ENCODE assay signal across 32 cellular contexts in the genomic region with DNA sequence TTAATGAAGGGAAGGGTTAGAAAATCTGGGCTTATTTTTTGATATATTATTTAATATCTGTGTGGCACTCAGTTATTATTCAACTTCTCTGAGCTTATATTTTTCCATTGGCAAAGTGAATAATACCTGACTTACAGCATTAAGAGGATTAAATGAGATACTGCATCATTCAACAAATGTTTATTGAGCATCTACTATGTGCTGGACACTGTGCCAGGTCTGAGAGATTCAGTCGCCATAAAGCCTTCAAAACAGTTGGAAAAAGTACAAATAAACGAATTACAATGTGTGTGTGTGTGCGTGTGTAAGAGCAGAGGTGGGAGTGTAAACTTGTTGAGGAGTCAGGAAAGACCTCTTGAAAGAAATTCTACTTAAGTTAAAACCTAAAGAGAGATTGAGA.
DNase-seq lines count a peak whose midpoint lies in the region; ATAC-seq and TF ChIP-seq lines count a peak whose summit lies in the region.
"Had no signal": no experiment of that assay in that cellular context is flagged by ENCODE, and none has a peak within 500 bp of the region (broad histone marks: within the 10 kb centered on the region; RNA-seq: fewer than 3 reads in every experiment).

No MANE protein-coding gene starts in this region.

- no peak for TF ChIP-seq CTCF in CD4-positive, alpha-beta T cell (IDR thresholded peaks at IDR 0.05)

- no peaks in the 10 kb centered on the region for H3K27me3 Mint-ChIP-seq in activated CD8-positive, alpha-beta memory T cell treated with anti-CD3 and anti-CD28 coated beads, Interleukin-2, amount 10 ng/mL, durations not matched to agents 7 days and 5 days
- no peaks in the 10 kb centered on the region for H3K27me3 Mint-ChIP-seq in CD4-positive, alpha-beta T cell
- H3K27me3 Mint-ChIP-seq in naive B cell = no peaks in the 10 kb centered on the region

- no peaks in the 10 kb centered on the region for H3K27me3 ChIP-seq in CD4-positive, alpha-beta T cell (ENCODE audit: control insufficient read depth, insufficient read depth, low read length)
- H3K27me3 ChIP-seq: vagina had no signal

- peaks cover 63% of the 10 kb centered on the region for H3K4me1 Mint-ChIP-seq in activated CD8-positive, alpha-beta memory T cell treated with anti-CD3 and anti-CD28 coated beads, Interleukin-2, amount 10 ng/mL, durations not matched to agents 7 days and 5 days
- peaks cover 89% of the 10 kb centered on the region for H3K4me1 Mint-ChIP-seq in CD4-positive, alpha-beta T cell (ENCODE audit: low read depth)
- H3K4me1 Mint-ChIP-seq in naive B cell = peaks cover 66 to 80% (median 67%) of the 10 kb centered on the region in 3 donors

- POLR2A ChIA-PET in CD4-positive, alpha-beta T cell (lab: Charles Lee) = interaction anchor here (1.8 to 6.3 kb wide), 4 partner anchors 88 to 179 kb away, joined by 7 to 106 read pairs (median 34); a partner anchor contains a TSS

- H3K9me3 ChIP-seq in CD4-positive, alpha-beta T cell (ENCODE audit: control insufficient read depth, low read length) = peaks cover 13% of the 10 kb centered on the region
- H3K9me3 ChIP-seq in KOPT-K1 (ENCODE audit: insufficient read depth, low read length, poor library complexity, severe bottlenecking) = peaks cover 15% of the 10 kb centered on the region
- H3K9me3 ChIP-seq: Caco-2, vagina had no signal

- no peak for DNase-seq in activated CD8-positive, alpha-beta memory T cell treated with anti-CD3 and anti-CD28 coated beads, Interleukin-2, amount 10 ng/mL, durations not matched to agents 7 days and 5 days
- no peak for DNase-seq in activated CD8-positive, alpha-beta memory T cell treated with anti-CD3 and anti-CD28 coated beads, Interleukin-2, amount 50 U/mL, for 48 hours
- DNase-seq in CD4-positive, alpha-beta T cell = no peak
- DNase-seq in naive B cell (no peak), HuH-7.5 (ENCODE audit: low spot score) (no peak), G401 (ENCODE audit: low spot score) (no peak), cerebellar cortex (ENCODE audit: low spot score) (no peak)
- DNase-seq: activated CD4-positive, alpha-beta T cell treated with anti-CD3 and anti-CD28 coated beads, Interleukin-2, amount 50 U/mL, for 1 hour; Caco-2; cortex of kidney; DMS53; effector memory CD4-positive, alpha-beta T cell; GDM1; HCEC 1CT; immature natural killer cell; IMR-90; left cardiac atrium; NCI-H1105 treated with DMSO at 0.1 percent for 48 hours; NCI-H187 treated with DMSO at 0.1 percent for 48 hours; NCI-H2171 treated with DMSO at 0.1 percent for 48 hours; NCI-H524; occipital lobe; psoas muscle; stimulated activated CD4-positive, alpha-beta T cell treated with anti-CD3 and anti-CD28 coated beads, Interleukin-12 subunit alpha, Interleukin-12 subunit beta, amount 100 ng/mL, for 4 hours; stimulated activated CD4-positive, alpha-beta T cell treated with anti-CD3 and anti-CD28 coated beads, Interleukin-2, amount 100 ng/mL, for 48 hours; tibial artery had no signal

- H3K36me3 Mint-ChIP-seq in activated CD8-positive, alpha-beta memory T cell treated with anti-CD3 and anti-CD28 coated beads, Interleukin-2, amount 10 ng/mL, durations not matched to agents 7 days and 5 days = peaks cover 21% of the 10 kb centered on the region
- peaks cover 11% of the 10 kb centered on the region for H3K36me3 Mint-ChIP-seq in CD4-positive, alpha-beta T cell (ENCODE audit: low read depth)
- peaks cover 0 to 13% of the 10 kb centered on the region in 2 donors for H3K36me3 Mint-ChIP-seq in naive B cell

- H3K36me3 ChIP-seq in KOPT-K1 (ENCODE audit: insufficient read depth, low read length) = no peaks in the 10 kb centered on the region
- H3K36me3 ChIP-seq: tibial artery, vagina had no signal

- CTCF ChIA-PET in activated CD8-positive, alpha-beta memory T cell treated with anti-CD3 and anti-CD28 coated beads, Interleukin-2, amount 10 ng/mL, durations not matched to agents 7 days and 5 days (lab: Charles Lee) = interaction anchor here (1.0 to 16.7 kb wide), 11 partner anchors 12 to 325 kb away, joined by 3 to 243 read pairs (median 8); a partner anchor contains a TSS
- CTCF ChIA-PET in CD4-positive, alpha-beta T cell (lab: Charles Lee) = interaction anchor here (0.8 to 5.2 kb wide), 4 partner anchors 18 to 549 kb away, joined by 3 to 43 read pairs (median 6); no protein-coding TSS in a partner anchor

- no peak overlapping the region for H3K4me3 Mint-ChIP-seq in activated CD8-positive, alpha-beta memory T cell treated with anti-CD3 and anti-CD28 coated beads, Interleukin-2, amount 10 ng/mL, durations not matched to agents 7 days and 5 days
- H3K4me3 Mint-ChIP-seq in CD4-positive, alpha-beta T cell = peak overlapping the region; percentile 54
- peak overlapping the region in 6 of 8 donors; percentile 11 to 73 (median 54) for H3K4me3 Mint-ChIP-seq in naive B cell
- H3K4me3 Mint-ChIP-seq: immature natural killer cell; natural killer cell treated with Interleukin-12 subunit alpha and Interleukin-12 subunit beta and Interleukin-15 and Interleukin-18, amount 100 ng/mL, for 72 hours had no signal

- H3K9me3 Mint-ChIP-seq in activated CD8-positive, alpha-beta memory T cell treated with anti-CD3 and anti-CD28 coated beads, Interleukin-2, amount 10 ng/mL, durations not matched to agents 7 days and 5 days (ENCODE audit: low read depth) = peaks cover 8% of the 10 kb centered on the region
- H3K9me3 Mint-ChIP-seq in CD4-positive, alpha-beta T cell = peaks cover 11% of the 10 kb centered on the region
- peaks cover 7 to 20% (median 15%) of the 10 kb centered on the region in 7 donors for H3K9me3 Mint-ChIP-seq in naive B cell
- H3K9me3 Mint-ChIP-seq: natural killer cell treated with Interleukin-12 subunit alpha and Interleukin-12 subunit beta and Interleukin-15 and Interleukin-18, amount 100 ng/mL, for 72 hours had no signal

- intact Hi-C loops in CD4-positive, alpha-beta T cell (cut with DNase I, micrococcal nuclease) = loop anchor here (5.0 to 10.0 kb wide), 5 partner anchors 87 to 550 kb away; a partner anchor contains a TSS

- ATAC-seq in activated CD8-positive, alpha-beta memory T cell treated with anti-CD3 and anti-CD28 coated beads, Interleukin-2, amount 10 ng/mL, durations not matched to agents 7 days and 5 days = no peak
- ATAC-seq in CD4-positive, alpha-beta T cell (ENCODE audit: poor library complexity) = no peak
- no peak for ATAC-seq in naive B cell (ENCODE audit: low read depth in 2 of 2)
- ATAC-seq: left cardiac atrium; natural killer cell treated with Interleukin-12 subunit alpha and Interleukin-12 subunit beta and Interleukin-15 and Interleukin-18, amount 100 ng/mL, for 72 hours; psoas muscle; sciatic nerve had no signal

- no peak overlapping the region for H3K27ac ChIP-seq in CD4-positive, alpha-beta T cell (ENCODE audit: low read depth, low read length)
- peak overlapping the region; percentile 100 for H3K27ac ChIP-seq in KOPT-K1 (ENCODE audit: low read depth, low read length, poor library complexity, severe bottlenecking)
- H3K27ac ChIP-seq: epithelial cell of prostate, psoas muscle, tibial artery, vagina had no signal

- H3K27ac Mint-ChIP-seq in activated CD8-positive, alpha-beta memory T cell treated with anti-CD3 and anti-CD28 coated beads, Interleukin-2, amount 10 ng/mL, durations not matched to agents 7 days and 5 days = peak overlapping the region; percentile 96
- H3K27ac Mint-ChIP-seq in CD4-positive, alpha-beta T cell = peak overlapping the region; percentile 82
- peak overlapping the region in 4 of 6 donors; percentile 33 to 88 (median 74) for H3K27ac Mint-ChIP-seq in naive B cell
- H3K27ac Mint-ChIP-seq: activated T-helper 2 cell treated with anti-CD3 and anti-CD28 coated beads, Interferon-gamma antibody, Interleukin-2, Interleukin-4, amounts not matched to agents 10 μg/mL and 5 μg/mL and 100 μg/mL, durations not matched to agents 14 hours and 24 hours and 36 hours; immature natural killer cell; natural killer cell treated with Interleukin-12 subunit alpha and Interleukin-12 subunit beta and Interleukin-15 and Interleukin-18, amount 100 ng/mL, for 72 hours had no signal

- in situ Hi-C loops in G401 (cut with HindIII; ENCODE audit: low sequenced_read_pairs) = no loop called here
